Comparison of ENCODE assay signal across 7 cellular contexts in the genomic region with DNA sequence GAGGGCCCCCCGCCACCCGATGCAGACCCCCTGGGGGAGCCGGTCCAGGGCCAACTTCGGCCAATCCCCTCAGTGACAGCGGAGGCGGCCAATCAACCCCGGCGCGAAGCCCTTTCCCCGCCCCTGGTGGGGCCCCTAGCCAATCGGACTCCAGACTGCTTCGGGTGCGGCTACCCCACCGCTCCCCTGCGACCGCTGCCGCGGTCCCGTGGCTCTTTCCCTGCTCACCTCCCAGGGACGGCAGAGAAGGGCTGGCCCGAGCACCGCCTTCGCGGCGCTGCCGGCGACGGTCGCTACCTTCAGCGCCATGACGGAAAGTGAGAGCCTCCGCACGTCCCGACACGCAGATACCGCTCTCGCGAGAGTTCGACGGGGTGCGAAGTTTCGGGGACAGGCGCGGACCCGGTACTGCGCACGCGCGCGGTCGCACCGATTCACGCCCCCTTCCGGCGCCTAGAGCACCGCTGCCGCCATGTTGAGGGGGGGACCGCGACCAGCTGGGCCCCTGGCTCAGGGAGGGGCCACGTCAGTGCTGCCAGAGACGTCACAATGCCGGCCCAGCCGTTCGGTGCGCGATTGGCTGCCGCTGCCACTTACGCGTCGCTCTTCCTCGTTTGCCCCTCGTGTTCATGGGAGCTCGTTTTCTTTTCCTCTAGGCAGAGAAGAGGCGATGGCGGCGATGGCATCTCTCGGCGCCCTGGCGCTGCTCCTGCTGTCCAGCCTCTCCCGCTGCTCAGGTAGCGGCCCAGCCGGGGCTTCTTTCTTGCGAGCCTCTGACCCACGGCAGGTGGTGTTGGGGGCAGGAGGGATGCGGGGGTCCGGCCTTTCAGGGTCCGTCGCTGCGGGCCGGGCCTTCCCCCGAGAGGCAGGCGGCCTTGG.
A peak's percentile ranks its signal among the peaks of the same experiment; 100 is the strongest.
DNase-seq lines count a peak whose midpoint lies in the region; ATAC-seq and TF ChIP-seq lines count a peak whose summit lies in the region.

Gene IDH3G (minus strand): TSS at position 358 of the 879 bp plus-strand sequence. CDS start 49 bp downstream, at position 309.
Gene SSR4 (plus strand): TSS at position 651 of the 879 bp plus-strand sequence. CDS start 20 bp downstream, at position 671.

- TF ChIP-seq CTCF in astrocyte of the spinal cord (IDR thresholded peaks at IDR 0.05; ENCODE audit: low read depth, low read length): no peak

- H3K4me3 ChIP-seq in astrocyte of the spinal cord (ENCODE audit: low read depth, low read length): peak within 1 kb of the TSS; percentile 72

- in situ Hi-C loops in astrocyte of the spinal cord (cut with HindIII; ENCODE audit: low sequenced_read_pairs): no loop called here

- ATAC-seq in GM18508 (IDR thresholded peaks at IDR 0.05; ENCODE audit: insufficient read depth, unreplicated experiment): peak; percentile 61
- ATAC-seq in HG03025 (IDR thresholded peaks at IDR 0.05; ENCODE audit: low FRiP score, unreplicated experiment): peak; percentile 72

- peak; percentile 83 to 90 for DNase-seq in NCI-H2081 (lab: John Stamatoyannopoulos, UW)
- DNase-seq in T1000 (lab: John Stamatoyannopoulos, UW): peak; percentile 85
- DNase-seq in astrocyte of the spinal cord (ENCODE audit: low read depth, low spot score): peak; percentile 95
- DNase-seq in hippocampal formation (lab: John Stamatoyannopoulos, UW): peak; percentile 84 to 92
- DNase-seq in retina: peak; percentile 96

Comparison
In these comparisons a context has a peak if more than half of its experiments do, and no peak if none do; other contexts are left out.
1. Peak in every context shown above with its lines: DNase-seq, ATAC-seq and H3K4me3 ChIP-seq.